In the genomic region with DNA sequence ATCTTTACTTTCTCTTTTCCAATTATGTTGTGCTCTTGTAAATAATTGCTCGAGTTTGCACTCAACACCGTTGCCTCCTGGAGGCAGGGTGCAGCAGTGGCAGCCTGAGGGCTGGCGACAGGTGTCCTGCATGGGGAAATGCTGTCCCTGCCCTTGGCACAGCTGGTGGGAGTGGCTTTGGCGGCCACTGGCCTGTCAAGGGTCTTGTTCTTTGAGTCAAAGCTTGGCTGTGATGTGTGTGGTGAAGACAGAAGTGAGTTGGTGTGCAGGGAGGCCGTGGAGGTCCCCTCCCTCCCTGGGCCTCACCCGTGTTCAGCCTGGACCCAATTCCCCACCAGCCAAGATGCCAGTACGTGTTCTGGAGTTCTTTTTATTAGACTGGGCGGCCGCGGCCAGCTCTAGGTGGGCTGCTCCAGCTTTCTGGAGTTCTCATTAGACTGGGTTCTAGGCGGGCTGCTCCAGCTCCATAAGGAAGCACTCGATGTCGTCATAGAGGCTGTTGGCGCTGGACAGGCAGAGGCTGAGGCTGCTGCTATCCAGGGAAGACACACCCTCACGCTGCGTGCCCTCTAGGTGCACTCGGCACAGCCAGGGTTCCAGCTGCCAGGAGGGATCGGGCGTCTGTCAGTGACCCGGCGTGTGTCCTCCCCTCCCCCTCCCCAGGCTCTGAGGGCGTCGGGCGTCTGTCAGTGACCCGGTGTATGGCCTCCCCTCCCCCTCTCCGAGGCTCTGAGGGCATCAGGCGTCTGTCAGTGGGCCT, we compare ENCODE assay signal across 1 cellular context.
TF ChIP-seq lines count a peak whose summit lies in the region.

No MANE protein-coding gene starts in this region.

TF ChIP-seq in SK-N-SH treated with all-trans-retinoic acid at 6 μM for 48 hours, 23 proteins besides CTCF, POLR2A, EP300 and RAD21 (continued from another document):
- TF ChIP-seq, protein P1, sequence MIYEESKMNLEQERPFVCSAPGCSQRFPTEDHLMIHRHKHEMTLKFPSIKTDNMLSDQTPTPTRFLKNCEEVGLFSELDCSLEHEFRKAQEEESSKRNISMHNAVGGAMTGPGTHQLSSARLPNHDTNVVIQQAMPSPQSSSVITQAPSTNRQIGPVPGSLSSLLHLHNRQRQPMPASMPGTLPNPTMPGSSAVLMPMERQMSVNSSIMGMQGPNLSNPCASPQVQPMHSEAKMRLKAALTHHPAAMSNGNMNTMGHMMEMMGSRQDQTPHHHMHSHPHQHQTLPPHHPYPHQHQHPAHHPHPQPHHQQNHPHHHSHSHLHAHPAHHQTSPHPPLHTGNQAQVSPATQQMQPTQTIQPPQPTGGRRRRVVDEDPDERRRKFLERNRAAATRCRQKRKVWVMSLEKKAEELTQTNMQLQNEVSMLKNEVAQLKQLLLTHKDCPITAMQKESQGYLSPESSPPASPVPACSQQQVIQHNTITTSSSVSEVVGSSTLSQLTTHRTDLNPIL (CRISPR knock-in tag; IDR thresholded peaks at IDR 0.05; ENCODE audit: low read depth): no peak
- TF ChIP-seq ISL1 (CRISPR knock-in tag; IDR thresholded peaks at IDR 0.05) (no peak), ZNF8 (CRISPR knock-in tag; IDR thresholded peaks at IDR 0.05) (no peak), PPARA (CRISPR knock-in tag; IDR thresholded peaks at IDR 0.05; ENCODE audit: borderline replicate concordance) (no peak), ARNTL (CRISPR knock-in tag; IDR thresholded peaks at IDR 0.05; ENCODE audit: borderline replicate concordance, low read depth) (no peak), SNAI2 (CRISPR knock-in tag; IDR thresholded peaks at IDR 0.05) (no peak), ZFP30 (CRISPR knock-in tag; IDR thresholded peaks at IDR 0.05) (no peak), RARB (CRISPR knock-in tag; IDR thresholded peaks at IDR 0.05) (no peak)
- TF ChIP-seq, protein P2, sequence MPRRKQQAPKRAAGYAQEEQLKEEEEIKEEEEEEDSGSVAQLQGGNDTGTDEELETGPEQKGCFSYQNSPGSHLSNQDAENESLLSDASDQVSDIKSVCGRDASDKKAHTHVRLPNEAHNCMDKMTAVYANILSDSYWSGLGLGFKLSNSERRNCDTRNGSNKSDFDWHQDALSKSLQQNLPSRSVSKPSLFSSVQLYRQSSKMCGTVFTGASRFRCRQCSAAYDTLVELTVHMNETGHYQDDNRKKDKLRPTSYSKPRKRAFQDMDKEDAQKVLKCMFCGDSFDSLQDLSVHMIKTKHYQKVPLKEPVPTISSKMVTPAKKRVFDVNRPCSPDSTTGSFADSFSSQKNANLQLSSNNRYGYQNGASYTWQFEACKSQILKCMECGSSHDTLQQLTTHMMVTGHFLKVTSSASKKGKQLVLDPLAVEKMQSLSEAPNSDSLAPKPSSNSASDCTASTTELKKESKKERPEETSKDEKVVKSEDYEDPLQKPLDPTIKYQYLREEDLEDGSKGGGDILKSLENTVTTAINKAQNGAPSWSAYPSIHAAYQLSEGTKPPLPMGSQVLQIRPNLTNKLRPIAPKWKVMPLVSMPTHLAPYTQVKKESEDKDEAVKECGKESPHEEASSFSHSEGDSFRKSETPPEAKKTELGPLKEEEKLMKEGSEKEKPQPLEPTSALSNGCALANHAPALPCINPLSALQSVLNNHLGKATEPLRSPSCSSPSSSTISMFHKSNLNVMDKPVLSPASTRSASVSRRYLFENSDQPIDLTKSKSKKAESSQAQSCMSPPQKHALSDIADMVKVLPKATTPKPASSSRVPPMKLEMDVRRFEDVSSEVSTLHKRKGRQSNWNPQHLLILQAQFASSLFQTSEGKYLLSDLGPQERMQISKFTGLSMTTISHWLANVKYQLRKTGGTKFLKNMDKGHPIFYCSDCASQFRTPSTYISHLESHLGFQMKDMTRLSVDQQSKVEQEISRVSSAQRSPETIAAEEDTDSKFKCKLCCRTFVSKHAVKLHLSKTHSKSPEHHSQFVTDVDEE (CRISPR knock-in tag; IDR thresholded peaks at IDR 0.05): no peak
- TF ChIP-seq, protein P3, sequence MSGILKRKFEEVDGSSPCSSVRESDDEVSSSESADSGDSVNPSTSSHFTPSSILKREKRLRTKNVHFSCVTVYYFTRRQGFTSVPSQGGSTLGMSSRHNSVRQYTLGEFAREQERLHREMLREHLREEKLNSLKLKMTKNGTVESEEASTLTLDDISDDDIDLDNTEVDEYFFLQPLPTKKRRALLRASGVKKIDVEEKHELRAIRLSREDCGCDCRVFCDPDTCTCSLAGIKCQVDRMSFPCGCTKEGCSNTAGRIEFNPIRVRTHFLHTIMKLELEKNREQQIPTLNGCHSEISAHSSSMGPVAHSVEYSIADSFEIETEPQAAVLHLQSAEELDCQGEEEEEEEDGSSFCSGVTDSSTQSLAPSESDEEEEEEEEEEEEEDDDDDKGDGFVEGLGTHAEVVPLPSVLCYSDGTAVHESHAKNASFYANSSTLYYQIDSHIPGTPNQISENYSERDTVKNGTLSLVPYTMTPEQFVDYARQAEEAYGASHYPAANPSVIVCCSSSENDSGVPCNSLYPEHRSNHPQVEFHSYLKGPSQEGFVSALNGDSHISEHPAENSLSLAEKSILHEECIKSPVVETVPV (CRISPR knock-in tag; IDR thresholded peaks at IDR 0.05): no peak
